9 cellular contexts compared by ENCODE assay signal in the genomic region with DNA sequence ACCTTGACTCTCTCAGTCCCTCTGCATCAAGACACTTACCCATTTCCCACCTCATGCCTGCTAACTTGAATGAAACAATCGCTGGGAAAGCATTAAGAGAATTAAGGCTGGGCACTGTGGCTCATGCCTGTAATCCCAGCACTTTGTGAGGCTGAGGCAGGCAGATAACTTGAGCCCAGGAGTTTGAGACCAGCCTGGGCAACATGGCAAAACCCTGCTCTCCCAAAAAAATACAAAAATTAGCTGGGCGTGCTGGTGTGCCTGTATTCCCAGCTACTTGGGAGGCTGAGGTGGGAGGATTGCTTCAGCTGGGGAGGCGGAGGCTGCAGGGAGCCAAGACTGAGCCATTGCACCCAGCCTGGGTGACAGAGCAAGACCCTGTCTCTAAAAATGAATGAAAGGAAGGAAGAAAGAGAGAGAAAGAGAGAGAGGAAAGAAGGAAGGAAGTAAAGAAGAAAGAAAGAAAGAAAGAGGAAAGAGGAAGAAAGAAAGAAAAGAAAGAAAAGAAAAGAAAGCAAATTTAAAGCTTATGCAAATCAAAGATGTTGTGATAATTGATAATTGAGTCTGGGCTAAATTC. TPM values are rescaled to one million over a fixed set of nuclear protein-coding genes. Genes with fewer than 3 reads are reported as not detected.
DNase-seq lines count a peak whose midpoint lies in the region; ATAC-seq and TF ChIP-seq lines count a peak whose summit lies in the region.
"Had no signal": no experiment of that assay in that cellular context is flagged by ENCODE, and none has a peak within 500 bp of the region (broad histone marks: within the 10 kb centered on the region; RNA-seq: fewer than 3 reads in every experiment).

No MANE protein-coding gene starts in this region.

- POLR2A ChIA-PET in HEK293T (lab: Yijun Ruan, JAX), result no interaction called here

- CTCF ChIA-PET in HEK293T (lab: Yijun Ruan, JAX), result interaction anchor here (1.2 kb wide), 1 partner anchor 11 kb away, joined by 3 read pairs; no protein-coding TSS in a partner anchor

- H3K27me3 Mint-ChIP-seq in GM23338 (ENCODE audit: insufficient read depth, low read depth, poor library complexity) (peaks cover 20% of the 10 kb centered on the region), T-helper 17 cell (peaks cover 80% of the 10 kb centered on the region)

- H3K4me3 ChIP-seq in GM23338, result peak overlapping the region; percentile 37; the same call in 1 of the 2 replicates
- peak overlapping the region; percentile 76 for H3K4me3 ChIP-seq in fibroblast of villous mesenchyme (ENCODE audit: low read depth, low read length)
- peak overlapping the region in 3 of 4 donors; percentile 15 to 36 (median 21) for H3K4me3 ChIP-seq in sigmoid colon
- H3K4me3 ChIP-seq: colonic mucosa had no signal

- no peaks in the 10 kb centered on the region for H3K79me2 ChIP-seq in GM23338 (replicated peaks; ENCODE audit: insufficient read depth)

- H3K27ac ChIP-seq in GM23338 (ENCODE audit: low read depth) (no peak overlapping the region), sigmoid colon (peak overlapping the region in 3 of 4 donors; percentile 50 to 90 (median 51))
- H3K27ac ChIP-seq: colonic mucosa had no signal

- peak overlapping the region; percentile 65 for H3K4me2 ChIP-seq in GM23338

- H3K36me3 ChIP-seq in GM23338 (ENCODE audit: insufficient read depth) (no peaks in the 10 kb centered on the region), sigmoid colon (peaks cover 0 to 2% (median 0%) of the 10 kb centered on the region in 4 donors)
- H3K36me3 ChIP-seq: colonic mucosa had no signal

- peak overlapping the region; percentile 93 for H2AFZ ChIP-seq in GM23338

- H3F3A ChIP-seq in GM23338 (replicated peaks; ENCODE audit: low read depth), result 0 out of 2 replicates have a peak, but pooled peaks cover 6% of the 10 kb centered on the region

- no peak for ATAC-seq in GM23338
- no peak for ATAC-seq in T-helper 17 cell

- H3K4me1 Mint-ChIP-seq in GM23338 (peaks cover 25% of the 10 kb centered on the region), T-helper 17 cell (peaks cover 25% of the 10 kb centered on the region)

- H3K4me3 Mint-ChIP-seq in GM23338, result peak overlapping the region; percentile 50
- H3K4me3 Mint-ChIP-seq in T-helper 17 cell, result peak overlapping the region; percentile 84

- TF ChIP-seq CTCF in GM23338 (conservative IDR thresholded peaks at IDR 0.05; ENCODE audit: low read depth in 2 of 2) (no peak), fibroblast of villous mesenchyme (IDR thresholded peaks at IDR 0.05; ENCODE audit: insufficient read depth, low read depth, low read length) (no peak), sigmoid colon (IDR thresholded peaks at IDR 0.05) (no peak)

- intact Hi-C loops in sigmoid colon (cut with DNase I), result no loop called here

- H3K36me3 Mint-ChIP-seq in GM23338 (ENCODE audit: low read depth) (peaks cover 10% of the 10 kb centered on the region; the same call in 1 of the 3 replicates), T-helper 17 cell (ENCODE audit: low read depth) (peaks cover 7% of the 10 kb centered on the region)

- H3K27me3 ChIP-seq in GM23338 (ENCODE audit: insufficient read depth) (no peaks in the 10 kb centered on the region), sigmoid colon (no peaks in the 10 kb centered on the region)
- H3K27me3 ChIP-seq: colonic mucosa had no signal

- H3K9me2 ChIP-seq in GM23338 (ENCODE audit: insufficient read depth), result no peaks in the 10 kb centered on the region

- WGBS in sigmoid colon, 2 donors, result 81 to 87% methylated on average over 3 of the region's 3 CpGs

- no peaks in the 10 kb centered on the region for H4K20me1 ChIP-seq in GM23338 (replicated peaks; ENCODE audit: insufficient read depth)

- DNase-seq in GM23338 (ENCODE audit: low spot score), result no peak
- DNase-seq in T-helper 17 cell, result no peak
- DNase-seq in fibroblast of villous mesenchyme (ENCODE audit: low read depth), result no peak
- DNase-seq in sigmoid colon, result no peak
- no peak for DNase-seq in NCI-H510A (lab: John Stamatoyannopoulos, UW)
- DNase-seq in AG08396 (ENCODE audit: low spot score), result no peak
- no peak for DNase-seq in HEK293T (ENCODE audit: extremely low spot score)
- no peak for DNase-seq in HUDEP-2 (lab: John Stamatoyannopoulos, UW; ENCODE audit: unreplicated experiment in 76 of 76)

- TF ChIP-seq POLR2A in sigmoid colon (IDR thresholded peaks at IDR 0.05), result no peak

- H3K27ac Mint-ChIP-seq in GM23338, result no peak overlapping the region
- H3K27ac Mint-ChIP-seq in T-helper 17 cell, result no peak overlapping the region

- H3K9me3 Mint-ChIP-seq in GM23338, result peaks cover 8% of the 10 kb centered on the region; the same call in 2 of the 3 replicates

- no peak for TF ChIP-seq EP300 in sigmoid colon (IDR thresholded peaks at IDR 0.05)

- H3K4me1 ChIP-seq in GM23338 (ENCODE audit: insufficient read depth), result peaks cover 30% of the 10 kb centered on the region; the same call in 1 of the 2 replicates
- peaks cover 0 to 52% (median 22%) of the 10 kb centered on the region in 4 donors for H3K4me1 ChIP-seq in sigmoid colon

- H3K9me3 ChIP-seq in T-helper 17 cell (ENCODE audit: control insufficient read depth, low read length, poor library complexity, severe bottlenecking) (no peaks in the 10 kb centered on the region), sigmoid colon (no peaks in the 10 kb centered on the region)
- H3K9me3 ChIP-seq: colonic mucosa had no signal

TF ChIP-seq in GM23338, 12 proteins besides CTCF, POLR2A, EP300 and RAD21 (continues in another document):
- TF ChIP-seq CREB1 (CRISPR knock-in tag; IDR thresholded peaks at IDR 0.05; ENCODE audit: low read depth), result no peak
- TF ChIP-seq ZNF331 (CRISPR knock-in tag; IDR thresholded peaks at IDR 0.05; ENCODE audit: low read depth), result no peak

TF ChIP-seq in HEK293T, 16 proteins besides CTCF, POLR2A, EP300 and RAD21:
- TF ChIP-seq BHLHE40 (IDR thresholded peaks at IDR 0.05; ENCODE audit: borderline replicate concordance) (no peak), FOXK2 (IDR thresholded peaks at IDR 0.05) (no peak), FOXM1 (IDR thresholded peaks at IDR 0.05; ENCODE audit: borderline replicate concordance) (no peak), L3MBTL2 (conservative IDR thresholded peaks at IDR 0.05) (no peak), PKNOX1 (IDR thresholded peaks at IDR 0.05) (no peak), ARNT (IDR thresholded peaks at IDR 0.05) (no peak), FOXA1 (IDR thresholded peaks at IDR 0.05) (no peak)

RNA-seq across cellular contexts. Expression of gene SERPINE1, which starts 0.6 kb away (rescaled TPM):
- 0.97 and 2.0 TPM in 2 replicates for total RNA-seq in GM23338 (2014; rRNA removed; shearing (Covaris generic))
- polyA plus RNA-seq in GM23338 (2016; fragmentation: Nextera tagmentation; extraction: Ambion mirVana) (0.63 and 1.2 TPM in 2 replicates), sigmoid colon (10 to 100 TPM in 1 of 3 donors, 1 to 10 TPM in 1, under 1 TPM in 1; 0.46 to 10.0 (median 1.8) TPM)
- total RNA-seq in T-helper 17 cell (1 to 10 TPM in 1 of 2 donors, under 1 TPM in 1; 0.32 to 2.5 TPM), fibroblast of villous mesenchyme (700 and 921 TPM in 2 replicates), sigmoid colon (10 to 100 TPM in 2 of 4 donors, 1 to 10 TPM in 2; 1.5 to 21.3 (median 11.7) TPM)

RNA-seq across cellular contexts. Expression of gene AP1S1, which starts 26.7 kb away (rescaled TPM):
- total RNA-seq in GM23338 (2014; rRNA removed; shearing (Covaris generic)), result 60.6 and 62.9 TPM in 2 replicates
- polyA plus RNA-seq in GM23338 (2016; fragmentation: Nextera tagmentation; extraction: Ambion mirVana) (11.5 and 12.2 TPM in 2 replicates), sigmoid colon (100 to 1,000 TPM; 100 to 135 (median 132) TPM)
- total RNA-seq in T-helper 17 cell (10 to 100 TPM in 1 of 2 donors, 1 to 10 TPM in 1; 9.7 to 11.7 TPM), fibroblast of villous mesenchyme (129 and 154 TPM in 2 replicates), sigmoid colon (10 to 100 TPM; 15.8 to 31.4 (median 26.9) TPM)

RNA-seq across cellular contexts. Expression of gene VGF, which starts 37.8 kb away (rescaled TPM):
- total RNA-seq in GM23338 (2014; rRNA removed; shearing (Covaris generic)), result 3.3 and 4.4 TPM in 2 replicates
- polyA plus RNA-seq in GM23338 (2016; fragmentation: Nextera tagmentation; extraction: Ambion mirVana), result 2.6 and 3.0 TPM in 2 replicates
- total RNA-seq in T-helper 17 cell, result not detected
- total RNA-seq in fibroblast of villous mesenchyme, result under 0.01 TPM in 1 of 2 replicates, not detected in the other
- under 1 TPM in 2 of 4 donors, not detected in 2; 0.55 to 0.68 TPM for total RNA-seq in sigmoid colon
- under 1 TPM in 1 of 3 donors, not detected in 2; 0.54 TPM for polyA plus RNA-seq in sigmoid colon

RNA-seq across cellular contexts. Expression of gene TRIM56, which starts 42.3 kb away (rescaled TPM):
- total RNA-seq in GM23338 (2014; rRNA removed; shearing (Covaris generic)), result 12.9 and 15.7 TPM in 2 replicates
- polyA plus RNA-seq in GM23338 (2016; fragmentation: Nextera tagmentation; extraction: Ambion mirVana), result 8.7 and 10.0 TPM in 2 replicates
- total RNA-seq in T-helper 17 cell, result 10 to 100 TPM; 38.4 to 46.6 TPM
- total RNA-seq in fibroblast of villous mesenchyme, result 11.0 and 16.0 TPM in 2 replicates
- total RNA-seq in sigmoid colon, result 10 to 100 TPM; 11.8 to 23.3 (median 13.7) TPM
- polyA plus RNA-seq in sigmoid colon, result 10 to 100 TPM in 1 of 3 donors, 1 to 10 TPM in 2; 6.0 to 25.6 (median 7.2) TPM

RNA-seq across cellular contexts. Expression of gene NAT16, which starts 52.5 kb away (rescaled TPM):
- 0.21 TPM in 1 of 2 replicates, not detected in the other for total RNA-seq in GM23338 (2014; rRNA removed; shearing (Covaris generic))
- polyA plus RNA-seq in GM23338 (2016; fragmentation: Nextera tagmentation; extraction: Ambion mirVana), result 0.31 and 0.57 TPM in 2 replicates
- total RNA-seq in T-helper 17 cell, result not detected
- total RNA-seq in fibroblast of villous mesenchyme, result not detected in 2 replicates
- total RNA-seq in sigmoid colon, result not detected
- under 1 TPM in 1 of 3 donors, not detected in 2; 0.23 TPM for polyA plus RNA-seq in sigmoid colon
- total RNA-seq: colonic mucosa had no signal

Comparison
In these comparisons a context has a peak if more than half of its experiments do, and no peak if none do; other contexts are left out.
1. H3K4me3 ChIP-seq: peak in every context shown above with its lines; median percentile 76 in fibroblast of villous mesenchyme; 37 in GM23338; 21 in sigmoid colon.
2. RNA of gene SERPINE1, which starts 0.6 kb away (total RNA-seq): 700 to 921 TPM in fibroblast of villous mesenchyme; 1.5 to 21.3 TPM in sigmoid colon, 0.32 to 2.5 TPM in T-helper 17 cell and 0.97 to 2.0 TPM in GM23338; every median in the first group is over 10 times any median in the second.